Comparison of ENCODE assay signal across 12 cellular contexts in the genomic region with DNA sequence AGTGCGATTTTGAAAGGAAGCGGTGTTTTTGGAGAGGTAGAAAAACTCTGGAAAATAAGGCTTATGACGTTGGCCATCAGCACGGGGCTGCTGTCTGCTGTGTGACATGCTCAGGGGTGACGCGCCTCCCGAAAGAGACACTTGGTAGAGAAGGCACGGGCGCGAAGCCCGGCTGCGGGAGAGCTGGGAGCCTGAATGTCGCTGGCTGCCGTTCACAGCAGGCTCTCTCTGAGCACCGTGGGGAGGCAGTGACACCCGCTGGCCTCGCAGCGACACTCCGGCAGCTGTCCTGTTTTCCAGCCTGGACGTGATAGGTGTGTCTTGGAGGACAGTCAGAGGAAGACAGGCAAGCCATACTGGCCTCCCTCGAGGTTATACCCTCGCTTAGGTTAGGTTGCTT.
DNase-seq lines count a peak whose midpoint lies in the region; TF ChIP-seq lines count a peak whose summit lies in the region.
"Had no signal": no experiment of that assay in that cellular context is flagged by ENCODE, and none has a peak within 500 bp of the region (broad histone marks: within the 10 kb centered on the region; RNA-seq: fewer than 3 reads in every experiment).

No MANE protein-coding gene starts in this region.

- DNase-seq in ELF-1 (ENCODE audit: low read depth, low spot score) (peak; percentile 87), NCI-H2227 treated with DMSO at 0.1 percent for 48 hours (lab: John Stamatoyannopoulos, UW) (peak; percentile 34), endothelial cell (ENCODE audit: low spot score) (peak; percentile 69), progenitor cell of endocrine pancreas (ENCODE audit: low spot score, unreplicated experiment) (peak; percentile 30), amniotic stem cell (lab: John Stamatoyannopoulos, UW) (no peak), cerebellar nuclear complex (lab: John Stamatoyannopoulos, UW) (no peak), SIG-M5 treated with dmso at 0.1 percent for 504 hours (lab: John Stamatoyannopoulos, UW; ENCODE audit: unreplicated experiment) (no peak), trophoblast cell (no peak)
- DNase-seq: activated naive CD4-positive, alpha-beta T cell treated with anti-CD3 and anti-CD28 coated beads for 36 hours; NCI-H1048 had no signal

- H3K27ac ChIP-seq in trophoblast cell (ENCODE audit: low read depth, low read length) = no peak overlapping the region
- H3K27ac ChIP-seq: heart left ventricle, RWPE1 had no signal

- no peak overlapping the region for H2BK12ac ChIP-seq in trophoblast cell (ENCODE audit: low read length)

- no peak overlapping the region for H2BK5ac ChIP-seq in trophoblast cell (ENCODE audit: low read depth, low read length, poor library complexity)

- no peaks in the 10 kb centered on the region for H3K79me2 ChIP-seq in trophoblast cell (ENCODE audit: control insufficient read depth, insufficient read depth, low read length, poor library complexity)

- no peak overlapping the region for H4K12ac ChIP-seq in trophoblast cell (ENCODE audit: low read depth, low read length)

- H3K4me1 ChIP-seq in trophoblast cell (ENCODE audit: control insufficient read depth in 1 of 2, insufficient read depth in 2 of 2, low read length in 2 of 2) = no peaks in the 10 kb centered on the region
- H3K4me1 ChIP-seq: heart left ventricle had no signal

- WGBS in trophoblast cell (ENCODE audit: extremely low coverage, insufficient coverage, insufficient read length) = no CpG with 5 or more reads among the region's 22 CpGs

- H3K27me3 ChIP-seq in trophoblast cell (ENCODE audit: insufficient read depth, low read length) = no peaks in the 10 kb centered on the region

- TF ChIP-seq CTCF in endothelial cell (IDR thresholded peaks at IDR 0.05; ENCODE audit: unreplicated experiment) (no peak), progenitor cell of endocrine pancreas (IDR thresholded peaks at IDR 0.05; ENCODE audit: unreplicated experiment) (peak; percentile 65)

- no peak overlapping the region for H3K23ac ChIP-seq in trophoblast cell (ENCODE audit: low read length)

- no peak overlapping the region for H3K4me2 ChIP-seq in trophoblast cell (ENCODE audit: low read length)

- H3K18ac ChIP-seq in trophoblast cell (ENCODE audit: low read length) = no peak overlapping the region

- H3K4me1 Mint-ChIP-seq in endothelial cell (ENCODE audit: unreplicated experiment) (no peaks in the 10 kb centered on the region), progenitor cell of endocrine pancreas (ENCODE audit: low read depth) (no peaks in the 10 kb centered on the region)

- no peak overlapping the region for H3K4me3 ChIP-seq in trophoblast cell (ENCODE audit: low read depth, low read length)
- H3K4me3 ChIP-seq: heart left ventricle had no signal

- H3K36me3 ChIP-seq in trophoblast cell (ENCODE audit: control insufficient read depth in 1 of 2, insufficient read depth in 2 of 2, low read length in 2 of 2) = no peaks in the 10 kb centered on the region
- H3K36me3 ChIP-seq: heart left ventricle had no signal

- no peak overlapping the region for H3K14ac ChIP-seq in trophoblast cell (ENCODE audit: low read length)

- no peak overlapping the region for H4K8ac ChIP-seq in trophoblast cell (ENCODE audit: low read depth, low read length)

- H4K91ac ChIP-seq in trophoblast cell (ENCODE audit: low read depth, low read length) = no peak overlapping the region

- no peak overlapping the region for H3K9ac ChIP-seq in trophoblast cell (ENCODE audit: low read length)

- H2BK120ac ChIP-seq in trophoblast cell (ENCODE audit: insufficient read depth, low read length, poor library complexity) = no peak overlapping the region

- no peaks in the 10 kb centered on the region for H3K36me3 Mint-ChIP-seq in endothelial cell (ENCODE audit: low read depth, unreplicated experiment)
- H3K36me3 Mint-ChIP-seq in progenitor cell of endocrine pancreas (ENCODE audit: insufficient read depth) = no peaks in the 10 kb centered on the region

- H3K27ac Mint-ChIP-seq in endothelial cell (ENCODE audit: unreplicated experiment) = no peak overlapping the region
- no peak overlapping the region for H3K27ac Mint-ChIP-seq in progenitor cell of endocrine pancreas
- H3K27ac Mint-ChIP-seq: activated naive CD4-positive, alpha-beta T cell treated with anti-CD3 and anti-CD28 coated beads for 36 hours had no signal

- no peak overlapping the region for H2AK5ac ChIP-seq in trophoblast cell (ENCODE audit: low read length)

- H3K4ac ChIP-seq in trophoblast cell (ENCODE audit: low read depth, low read length) = no peak overlapping the region

- no peak overlapping the region for H2AFZ ChIP-seq in trophoblast cell (ENCODE audit: insufficient read depth, low read length, poor library complexity)

- H3K79me1 ChIP-seq in trophoblast cell (ENCODE audit: low read length) = no peaks in the 10 kb centered on the region

- H3K4me3 Mint-ChIP-seq in endothelial cell (ENCODE audit: unreplicated experiment) (no peak overlapping the region), progenitor cell of endocrine pancreas (ENCODE audit: low read depth) (no peak overlapping the region)
- H3K4me3 Mint-ChIP-seq: activated naive CD4-positive, alpha-beta T cell treated with anti-CD3 and anti-CD28 coated beads for 36 hours had no signal

- no peaks in the 10 kb centered on the region for H3K27me3 Mint-ChIP-seq in endothelial cell (ENCODE audit: unreplicated experiment)
- H3K27me3 Mint-ChIP-seq in progenitor cell of endocrine pancreas = peaks cover 26% of the 10 kb centered on the region

- H3K9me3 Mint-ChIP-seq in endothelial cell (ENCODE audit: unreplicated experiment) (no peaks in the 10 kb centered on the region), progenitor cell of endocrine pancreas (ENCODE audit: low read depth) (no peaks in the 10 kb centered on the region)
- H3K9me3 Mint-ChIP-seq: activated naive CD4-positive, alpha-beta T cell treated with anti-CD3 and anti-CD28 coated beads for 36 hours had no signal

- no peaks in the 10 kb centered on the region for H3K9me3 ChIP-seq in trophoblast cell (ENCODE audit: insufficient read depth, low read depth, low read length)

Comparison
In these comparisons a context has a peak if more than half of its experiments do, and no peak if none do; other contexts are left out.
1. DNase-seq: peak in ELF-1 (single experiment), NCI-H2227 treated with DMSO at 0.1 percent for 48 hours (single experiment), endothelial cell (single experiment) and progenitor cell of endocrine pancreas (single experiment); none in amniotic stem cell (single experiment), cerebellar nuclear complex (0 of 2), SIG-M5 treated with dmso at 0.1 percent for 504 hours (single experiment) and trophoblast cell (0 of 2).